ENCODE assay signal across 19 cellular contexts in genomic region chr5:147835386-147835798, GRCh38. TPM values are rescaled to one million over a fixed set of nuclear protein-coding genes. Genes with fewer than 3 reads are reported as not detected.
DNase-seq lines count a peak whose midpoint lies in the region; TF ChIP-seq lines count a peak whose summit lies in the region.
"Had no signal": no experiment of that assay in that cellular context is flagged by ENCODE, and none has a peak within 500 bp of the region (broad histone marks: within the 10 kb centered on the region; RNA-seq: fewer than 3 reads in every experiment).

No MANE protein-coding gene starts in this region.

- TF ChIP-seq CTCF in Calu3 (IDR thresholded peaks at IDR 0.05; ENCODE audit: unreplicated experiment) (no peak), liver (IDR thresholded peaks at IDR 0.05; ENCODE audit: low read depth, low read length, missing input control) (no peak), dorsolateral prefrontal cortex (IDR thresholded peaks at IDR 0.05 in 54 of 56, conservative IDR thresholded peaks at IDR 0.05 in 2 of 56; ENCODE audit: low read depth in 1 of 56, partially characterized antibody in 56 of 56) (no peak)

- peaks cover 33% of the 10 kb centered on the region for H3K36me3 Mint-ChIP-seq in Calu3 (ENCODE audit: insufficient read depth, unreplicated experiment)
- H3K36me3 Mint-ChIP-seq: IgD-negative memory B cell had no signal

- H3K27me3 ChIP-seq in adipocyte (replicated peaks; ENCODE audit: control insufficient read depth, insufficient read depth, low read length) (peaks cover 6% of the 10 kb centered on the region), liver (ENCODE audit: control insufficient read depth in 4 of 4, insufficient read depth in 4 of 4, low read length in 3 of 4) (no peaks in the 10 kb centered on the region), dorsolateral prefrontal cortex (peaks cover 0 to 5% (median 0%) of the 10 kb centered on the region in 45 donors)

- H3K9me3 Mint-ChIP-seq in Calu3 (ENCODE audit: low read depth, unreplicated experiment), result peaks cover 3% of the 10 kb centered on the region
- H3K9me3 Mint-ChIP-seq: activated CD4-positive, alpha-beta T cell treated with anti-CD3 and anti-CD28 coated beads, Interleukin-2, amount 10 ng/mL, durations not matched to agents 7 days and 5 days; dendritic cell treated with granulocyte-macrophage colony-stimulating factor and Interleukin-4, amounts not matched to agents 40 ng/mL and 50 ng/mL, for 4 days; T-helper 1 cell treated with Interleukin-12 subunit alpha and Interleukin-12 subunit beta and Interleukin-4 antibody, amounts not matched to agents 30 μg/mL and 1 μg/mL, for 36 hours had no signal

- H3K27ac ChIP-seq in liver (ENCODE audit: low read depth in 1 of 2, low read length in 2 of 2) (peak overlapping the region; percentile 0 to 40), dorsolateral prefrontal cortex (no peak overlapping the region)
- H3K27ac ChIP-seq: prostate gland had no signal

- H3K4me1 ChIP-seq in adipocyte (ENCODE audit: control insufficient read depth, insufficient read depth, low read length) (no peaks in the 10 kb centered on the region), liver (ENCODE audit: control insufficient read depth in 4 of 4, insufficient read depth in 4 of 4, low read length in 3 of 4) (peaks cover 8 to 30% (median 27%) of the 10 kb centered on the region in 4 donors)
- H3K4me1 ChIP-seq: prostate gland had no signal

- H3K4me3 Mint-ChIP-seq in Calu3 (ENCODE audit: low read depth, unreplicated experiment), result peak overlapping the region; percentile 41
- H3K4me3 Mint-ChIP-seq: activated CD4-positive, alpha-beta T cell treated with anti-CD3 and anti-CD28 coated beads, Interleukin-2, amount 10 ng/mL, durations not matched to agents 7 days and 5 days; dendritic cell treated with granulocyte-macrophage colony-stimulating factor and Interleukin-4, amounts not matched to agents 40 ng/mL and 50 ng/mL, for 4 days; IgD-negative memory B cell; T-helper 1 cell treated with Interleukin-12 subunit alpha and Interleukin-12 subunit beta and Interleukin-4 antibody, amounts not matched to agents 30 μg/mL and 1 μg/mL, for 36 hours had no signal

- DNase-seq in Calu3, result peak; percentile 52
- peak; percentile 50 for DNase-seq in NCI-H2029 (lab: John Stamatoyannopoulos, UW)
- DNase-seq in adipocyte (ENCODE audit: low read depth), result peak; percentile 23
- no peak for DNase-seq in dorsolateral prefrontal cortex
- DNase-seq in DMS 273 treated with DMSO at 0.1 percent for 48 hours (lab: John Stamatoyannopoulos, UW), result no peak
- no peak for DNase-seq in activated CD4-positive, alpha-beta T cell treated with anti-CD3 and anti-CD28 coated beads for 1 hour
- no peak for DNase-seq in NCI-H1694 (lab: John Stamatoyannopoulos, UW)
- DNase-seq: activated CD4-positive, alpha-beta T cell treated with anti-CD3 and anti-CD28 coated beads, Interleukin-2, amount 10 ng/mL, durations not matched to agents 7 days and 5 days; activated T-cell treated with anti-CD3 and anti-CD28 coated beads, Interleukin-2, amount 50 U/mL, for 48 hours; amygdala; DND-41; NCI-H2107; OCI-M1; stimulated activated CD4-positive, alpha-beta T cell treated with anti-CD3 and anti-CD28 coated beads, Interleukin-2, amount 100 ng/mL, for 24 hours had no signal

- BruUV-seq in Calu3 (replicated peaks; lab: Mats Ljungman, UMichigan), result no TSS peak

- peak overlapping the region; percentile 96 for H3K27ac Mint-ChIP-seq in Calu3 (ENCODE audit: unreplicated experiment)
- H3K27ac Mint-ChIP-seq: activated CD4-positive, alpha-beta T cell treated with anti-CD3 and anti-CD28 coated beads, Interleukin-2, amount 10 ng/mL, durations not matched to agents 7 days and 5 days; dendritic cell treated with granulocyte-macrophage colony-stimulating factor and Interleukin-4, amounts not matched to agents 40 ng/mL and 50 ng/mL, for 4 days; IgD-negative memory B cell; T-helper 1 cell treated with Interleukin-12 subunit alpha and Interleukin-12 subunit beta and Interleukin-4 antibody, amounts not matched to agents 30 μg/mL and 1 μg/mL, for 36 hours had no signal

- peak in 1 of 2 donors; percentile 40 for TF ChIP-seq RAD21 in liver (IDR thresholded peaks at IDR 0.05)

- CTCF ChIA-PET in Calu3 (lab: Charles Lee), result interaction anchor here (1.3 kb wide), 1 partner anchor 13 kb away, joined by 3 read pairs; no protein-coding TSS in a partner anchor

- H3K27me3 Mint-ChIP-seq in Calu3 (ENCODE audit: unreplicated experiment), result no peaks in the 10 kb centered on the region

- H3K9me3 ChIP-seq in adipocyte (ENCODE audit: control insufficient read depth, low read length) (no peaks in the 10 kb centered on the region), liver (ENCODE audit: control insufficient read depth in 4 of 4, low read length in 3 of 4) (no peaks in the 10 kb centered on the region)
- H3K9me3 ChIP-seq: prostate gland had no signal

- H3K36me3 ChIP-seq in adipocyte (ENCODE audit: control insufficient read depth, insufficient read depth, low read length, severe bottlenecking) (no peaks in the 10 kb centered on the region), liver (ENCODE audit: control insufficient read depth in 4 of 4, insufficient read depth in 3 of 4, low read depth in 1 of 4, low read length in 3 of 4) (no peaks in the 10 kb centered on the region)
- H3K36me3 ChIP-seq: prostate gland had no signal

- H3K4me3 ChIP-seq in adipocyte (ENCODE audit: low read length) (no peak overlapping the region), liver (ENCODE audit: low read depth in 1 of 3, low read length in 3 of 3) (no peak overlapping the region), dorsolateral prefrontal cortex (no peak overlapping the region)
- H3K4me3 ChIP-seq: prostate gland had no signal

- H3K9ac ChIP-seq in adipocyte (ENCODE audit: low read length) (no peak overlapping the region), liver (ENCODE audit: low read depth in 1 of 2, low read length in 2 of 2) (no peak overlapping the region)

- 20% methylated on average over 2 of the region's 2 CpGs for WGBS in liver

- intact Hi-C loops in Calu3 (cut with micrococcal nuclease; ENCODE audit: unreplicated experiment), result no loop called here
- intact Hi-C loops in dorsolateral prefrontal cortex (cut with DNase I), result no loop called here

- H3K4me1 Mint-ChIP-seq in Calu3 (ENCODE audit: low read depth, unreplicated experiment), result peaks cover 69% of the 10 kb centered on the region
- H3K4me1 Mint-ChIP-seq: activated CD4-positive, alpha-beta T cell treated with anti-CD3 and anti-CD28 coated beads, Interleukin-2, amount 10 ng/mL, durations not matched to agents 7 days and 5 days had no signal

TF ChIP-seq in liver, 16 proteins besides CTCF, POLR2A, EP300 and RAD21 (continues in another document):
- TF ChIP-seq, protein P1, sequence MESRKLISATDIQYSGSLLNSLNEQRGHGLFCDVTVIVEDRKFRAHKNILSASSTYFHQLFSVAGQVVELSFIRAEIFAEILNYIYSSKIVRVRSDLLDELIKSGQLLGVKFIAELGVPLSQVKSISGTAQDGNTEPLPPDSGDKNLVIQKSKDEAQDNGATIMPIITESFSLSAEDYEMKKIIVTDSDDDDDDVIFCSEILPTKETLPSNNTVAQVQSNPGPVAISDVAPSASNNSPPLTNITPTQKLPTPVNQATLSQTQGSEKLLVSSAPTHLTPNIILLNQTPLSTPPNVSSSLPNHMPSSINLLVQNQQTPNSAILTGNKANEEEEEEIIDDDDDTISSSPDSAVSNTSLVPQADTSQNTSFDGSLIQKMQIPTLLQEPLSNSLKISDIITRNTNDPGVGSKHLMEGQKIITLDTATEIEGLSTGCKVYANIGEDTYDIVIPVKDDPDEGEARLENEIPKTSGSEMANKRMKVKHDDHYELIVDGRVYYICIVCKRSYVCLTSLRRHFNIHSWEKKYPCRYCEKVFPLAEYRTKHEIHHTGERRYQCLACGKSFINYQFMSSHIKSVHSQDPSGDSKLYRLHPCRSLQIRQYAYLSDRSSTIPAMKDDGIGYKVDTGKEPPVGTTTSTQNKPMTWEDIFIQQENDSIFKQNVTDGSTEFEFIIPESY (IDR thresholded peaks at IDR 0.05), result peak; percentile 89
- TF ChIP-seq ATF3 (IDR thresholded peaks at IDR 0.05) (peak; percentile 39), EGR1 (IDR thresholded peaks at IDR 0.05; ENCODE audit: low read depth in 2 of 2) (peak in 1 of 2 donors; percentile 55), RXRA (IDR thresholded peaks at IDR 0.05) (peak; percentile 65 to 97), HNF4A (conservative IDR thresholded peaks at IDR 0.05) (peak; percentile 48 to 86), NR2F2 (IDR thresholded peaks at IDR 0.05) (no peak)
- TF ChIP-seq, protein P2, sequence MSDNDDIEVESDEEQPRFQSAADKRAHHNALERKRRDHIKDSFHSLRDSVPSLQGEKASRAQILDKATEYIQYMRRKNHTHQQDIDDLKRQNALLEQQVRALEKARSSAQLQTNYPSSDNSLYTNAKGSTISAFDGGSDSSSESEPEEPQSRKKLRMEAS (IDR thresholded peaks at IDR 0.05), result peak; percentile 79

RNA-seq across cellular contexts. Expression of gene SPINK1, which starts 3.9 kb away (rescaled TPM):
- total RNA-seq in Calu3 (2022), result 307 and 444 TPM in 2 replicates
- total RNA-seq in liver, result 10 to 100 TPM in 1 of 2 donors, under 1 TPM in 1; 0.33 to 53.7 TPM
- 1,000 to 10,000 TPM in 1 of 2 donors, 100 to 1,000 TPM in 1; 179 to 2,026 TPM for polyA plus RNA-seq in liver
- not detected for total RNA-seq in dorsolateral prefrontal cortex
- total RNA-seq: activated CD4-positive, alpha-beta T cell treated with anti-CD3 and anti-CD28 coated beads, Interleukin-2, amount 10 ng/mL, durations not matched to agents 7 days and 5 days had no signal
- polyA plus RNA-seq: IgD-negative memory B cell had no signal

RNA-seq across cellular contexts. Expression of gene SCGB3A2, which starts 43.1 kb away (rescaled TPM):
- total RNA-seq in Calu3 (2022) (not detected in 2 replicates), liver (not detected), dorsolateral prefrontal cortex (1 to 10 TPM in 1 of 120 experiments, under 1 TPM in 1, not detected in 118; 0.83 to 1.0 TPM)
- polyA plus RNA-seq in liver, result not detected
- total RNA-seq: activated CD4-positive, alpha-beta T cell treated with anti-CD3 and anti-CD28 coated beads, Interleukin-2, amount 10 ng/mL, durations not matched to agents 7 days and 5 days; prostate gland had no signal
- polyA plus RNA-seq: IgD-negative memory B cell had no signal

RNA-seq across cellular contexts. Expression of gene JAKMIP2, which starts 52.9 kb away (rescaled TPM):
- total RNA-seq in Calu3 (2022) (not detected in 2 replicates), liver (under 1 TPM; 0.23 to 0.25 TPM), dorsolateral prefrontal cortex (10 to 100 TPM; 32.2 to 60.7 (median 41.7) TPM)
- polyA plus RNA-seq in liver, result under 1 TPM; 0.06 to 0.38 TPM

Comparison
In these comparisons a context has a peak if more than half of its experiments do, and no peak if none do; other contexts are left out.
1. DNase-seq: peak in Calu3 (single experiment), NCI-H2029 (single experiment) and adipocyte (single experiment); none in dorsolateral prefrontal cortex (0 of 10), DMS 273 treated with DMSO at 0.1 percent for 48 hours (single experiment), activated CD4-positive, alpha-beta T cell treated with anti-CD3 and anti-CD28 coated beads for 1 hour (single experiment) and NCI-H1694 (single experiment).
2. H3K27ac ChIP-seq: peak in liver (2 of 2); none in dorsolateral prefrontal cortex (0 of 59).
3. RNA of gene JAKMIP2, which starts 52.9 kb away (total RNA-seq): 32.2 to 60.7 TPM in dorsolateral prefrontal cortex; 0.23 to 0.25 TPM in liver and not detected in Calu3; every median in the first group is over 10 times any median in the second.